ENCODE assay signal across 8 cellular contexts in the genomic region with DNA sequence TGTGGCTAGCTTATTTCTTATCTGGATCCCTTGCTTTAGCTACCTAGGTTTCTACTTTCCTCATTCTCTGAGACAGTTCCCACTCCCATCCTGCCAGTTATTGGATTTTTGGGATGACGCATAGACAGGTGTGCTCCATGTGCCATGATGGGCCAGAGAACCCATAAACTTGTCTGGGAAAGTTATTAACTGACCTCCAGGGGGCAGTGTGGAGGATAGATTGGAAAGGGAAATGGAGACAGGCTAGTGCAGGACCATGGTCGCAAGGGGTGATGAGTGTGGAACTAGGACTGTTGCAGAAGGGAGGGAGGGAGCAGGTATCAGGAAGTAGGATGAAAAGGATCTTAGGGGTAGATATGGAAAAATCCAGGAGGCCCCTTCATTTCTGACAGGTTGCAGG.
DNase-seq lines count a peak whose midpoint lies in the region; ATAC-seq and TF ChIP-seq lines count a peak whose summit lies in the region.

No MANE protein-coding gene starts in this region.

- no peaks in the 10 kb centered on the region for H4K20me1 ChIP-seq in GM23248 (ENCODE audit: insufficient read depth)

- H3K4me3 ChIP-seq in GM23248 = no peak overlapping the region
- no peak overlapping the region for H3K4me3 ChIP-seq in colonic mucosa

- H3K27me3 ChIP-seq in GM23248 (replicated peaks; ENCODE audit: insufficient read depth) (peaks cover 12% of the 10 kb centered on the region), colonic mucosa (no peaks in the 10 kb centered on the region)

- no peaks in the 10 kb centered on the region for H3K9me2 ChIP-seq in GM23248 (ENCODE audit: insufficient read depth)

- H3K79me2 ChIP-seq in GM23248 (ENCODE audit: insufficient read depth) = no peaks in the 10 kb centered on the region

- no peak overlapping the region for H3K4me3 Mint-ChIP-seq in natural killer cell

- no peaks in the 10 kb centered on the region for H3K36me3 Mint-ChIP-seq in natural killer cell

- in situ Hi-C loops in GM23248 (cut with MboI) = no loop called here

- no peaks in the 10 kb centered on the region for H3K4me1 Mint-ChIP-seq in natural killer cell

- no peak overlapping the region for H2AFZ ChIP-seq in GM23248

- ATAC-seq in natural killer cell (peak in 2 of 3 donors; percentile 43 to 48), HG03039 (IDR thresholded peaks at IDR 0.05; ENCODE audit: unreplicated experiment) (no peak), HG02852 (IDR thresholded peaks at IDR 0.05; ENCODE audit: unreplicated experiment) (no peak)

- no peaks in the 10 kb centered on the region for H3K4me1 ChIP-seq in GM23248 (ENCODE audit: insufficient read depth)
- no peaks in the 10 kb centered on the region for H3K4me1 ChIP-seq in colonic mucosa

- no peak overlapping the region for H3K27ac Mint-ChIP-seq in natural killer cell

- H3K27me3 Mint-ChIP-seq in natural killer cell (ENCODE audit: low read depth in 2 of 2) = peaks cover 0 to 7% of the 10 kb centered on the region in 2 donors

- no peaks in the 10 kb centered on the region for H3K9me3 Mint-ChIP-seq in natural killer cell

- H3F3A ChIP-seq in GM23248 (ENCODE audit: insufficient read depth) = no peaks in the 10 kb centered on the region

- H3K4me2 ChIP-seq in GM23248 (ENCODE audit: unreplicated experiment) = no peak overlapping the region

- intact Hi-C loops in colonic mucosa (cut with DNase I) = loop anchor here (5.0 kb wide), 1 partner anchor 191 kb away; no protein-coding TSS in a partner anchor
- intact Hi-C loops in natural killer cell (cut with micrococcal nuclease) = no loop called here

- H3K9ac ChIP-seq in GM23248 (no peak overlapping the region), colonic mucosa (ENCODE audit: low read depth in 2 of 2, low read length in 2 of 2) (no peak overlapping the region)

- H3K36me3 ChIP-seq in GM23248 (ENCODE audit: low read depth) (no peaks in the 10 kb centered on the region), colonic mucosa (no peaks in the 10 kb centered on the region)

- peak; percentile 59 for DNase-seq in D341Med (ENCODE audit: low spot score)
- DNase-seq in GM23248 = peak; percentile 39
- peak; percentile 45 for DNase-seq in NOMO-1 treated with DMSO at 0.1 percent for 48 hours (lab: John Stamatoyannopoulos, UW; ENCODE audit: unreplicated experiment)
- peak; percentile 41 for DNase-seq in colonic mucosa
- DNase-seq in natural killer cell = no peak
- DNase-seq in activated gamma-delta T cell treated with Interleukin-2 at 50 U/mL for 16 hours = no peak

- TF ChIP-seq CTCF in colonic mucosa (IDR thresholded peaks at IDR 0.05) (peak; percentile 30), natural killer cell (IDR thresholded peaks at IDR 0.05) (peak; percentile 34)

- no peak overlapping the region for H3K27ac ChIP-seq in GM23248
- H3K27ac ChIP-seq in colonic mucosa = no peak overlapping the region

- 71 to 76% methylated on average over 2 of the region's 2 CpGs for WGBS in GM23248 (ENCODE audit: low coverage in 1 of 2, low lambda C conversion rate in 2 of 2, missing lambda C conversion rate in 2 of 2), 2 experiments

- H3K9me3 ChIP-seq in GM23248 (ENCODE audit: low read depth) (no peaks in the 10 kb centered on the region), colonic mucosa (no peaks in the 10 kb centered on the region)

Comparison
In these comparisons a context has a peak if more than half of its experiments do, and no peak if none do; other contexts are left out.
1. DNase-seq: peak in D341Med (single experiment), GM23248 (single experiment), NOMO-1 treated with DMSO at 0.1 percent for 48 hours (single experiment) and colonic mucosa (single experiment); none in natural killer cell (single experiment) and activated gamma-delta T cell treated with Interleukin-2 at 50 U/mL for 16 hours (single experiment).
2. ATAC-seq: peak in natural killer cell (2 of 3); none in HG03039 (single experiment) and HG02852 (single experiment).